Comparison of ENCODE assay signal across 8 cellular contexts in genomic region chr17:8124350-8125195, GRCh38. TPM values are rescaled to one million over a fixed set of nuclear protein-coding genes. Genes with fewer than 3 reads are reported as not detected.
DNase-seq lines count a peak whose midpoint lies in the region; ATAC-seq lines count a peak whose summit lies in the region.

No MANE protein-coding gene starts in this region.

- H3K4me3 Mint-ChIP-seq in CD4-positive, alpha-beta memory T cell: peak overlapping the region; percentile 85 to 99 (median 92)
- H3K4me3 Mint-ChIP-seq in stimulated activated naive CD8-positive, alpha-beta T cell treated with anti-CD3 and anti-CD28 coated beads, Interleukin-15, amount 100 ng/mL, for 72 hours: peak overlapping the region; percentile 91

- peak overlapping the region; percentile 69 to 100 (median 89) for H3K27ac Mint-ChIP-seq in CD4-positive, alpha-beta memory T cell
- peak overlapping the region; percentile 85 to 100 for H3K27ac Mint-ChIP-seq in stimulated activated naive CD8-positive, alpha-beta T cell treated with anti-CD3 and anti-CD28 coated beads, Interleukin-15, amount 100 ng/mL, for 72 hours

- H3K9ac ChIP-seq in iPS-15b (ENCODE audit: low read depth, low read length): no peak overlapping the region

- peaks cover 48 to 70% (median 58%) of the 10 kb centered on the region in 4 donors for H3K4me1 Mint-ChIP-seq in CD4-positive, alpha-beta memory T cell
- H3K4me1 Mint-ChIP-seq in stimulated activated naive CD8-positive, alpha-beta T cell treated with anti-CD3 and anti-CD28 coated beads, Interleukin-15, amount 100 ng/mL, for 72 hours: peaks cover 71% of the 10 kb centered on the region

- DNase-seq in CD4-positive, alpha-beta memory T cell: peak in 4 of 5 donors; percentile 21 to 27 (median 23)
- DNase-seq in KG1 (lab: John Stamatoyannopoulos, UW) (peak; percentile 3), OCI-M2 (lab: John Stamatoyannopoulos, UW; ENCODE audit: unreplicated experiment) (no peak), NCI-H510A treated with DMSO at 0.1 percent for 48 hours (lab: John Stamatoyannopoulos, UW) (no peak)
- DNase-seq in activated T-cell treated with anti-CD3 and anti-CD28 coated beads, Interleukin-2, amount 50 U/mL, for 48 hours: peak; percentile 58 to 60
- DNase-seq in stimulated activated naive CD8-positive, alpha-beta T cell treated with anti-CD3 and anti-CD28 coated beads, Interleukin-15, amount 100 ng/mL, for 72 hours: peak; percentile 40 to 50

- intact Hi-C loops in CD4-positive, alpha-beta memory T cell (cut with micrococcal nuclease): loop anchor here (1.0 kb wide), 1 partner anchor 14 kb away; no protein-coding TSS in a partner anchor

- peaks cover 69% of the 10 kb centered on the region for H3K4me1 ChIP-seq in CD4-positive, alpha-beta memory T cell (ENCODE audit: insufficient read depth, low read length)
- peaks cover 11% of the 10 kb centered on the region for H3K4me1 ChIP-seq in iPS-15b (ENCODE audit: control insufficient read depth, insufficient read depth, low read length)

- ATAC-seq in stimulated activated naive CD8-positive, alpha-beta T cell treated with anti-CD3 and anti-CD28 coated beads, Interleukin-15, amount 100 ng/mL, for 72 hours: no peak
- no peak for ATAC-seq in GM18858 (IDR thresholded peaks at IDR 0.05; ENCODE audit: unreplicated experiment)

- peaks cover 0 to 35% of the 10 kb centered on the region in 2 donors for H3K36me3 Mint-ChIP-seq in CD4-positive, alpha-beta memory T cell

- H3K36me3 ChIP-seq in CD4-positive, alpha-beta memory T cell (ENCODE audit: insufficient read depth, low read length): no peaks in the 10 kb centered on the region
- no peaks in the 10 kb centered on the region for H3K36me3 ChIP-seq in iPS-15b (ENCODE audit: control insufficient read depth, insufficient read depth, low read length)

- H3K27ac ChIP-seq in CD4-positive, alpha-beta memory T cell (ENCODE audit: low read depth, low read length): no peak overlapping the region

- CTCF ChIA-PET in CD4-positive, alpha-beta memory T cell (lab: Charles Lee; ENCODE audit: partially characterized antibody): interaction anchor here (0.6 to 2.8 kb wide), 6 partner anchors 14 to 1077 kb away, joined by 3 to 21 read pairs (median 4); no protein-coding TSS in a partner anchor

- peaks cover 20% of the 10 kb centered on the region for H3K27me3 ChIP-seq in CD4-positive, alpha-beta memory T cell (ENCODE audit: insufficient read depth, low read length)
- peaks cover 60% of the 10 kb centered on the region for H3K27me3 ChIP-seq in iPS-15b (ENCODE audit: control insufficient read depth, insufficient read depth, low read length)

- peaks cover 12 to 35% of the 10 kb centered on the region in 2 donors for H3K27me3 Mint-ChIP-seq in CD4-positive, alpha-beta memory T cell
- peaks cover 37% of the 10 kb centered on the region for H3K27me3 Mint-ChIP-seq in stimulated activated naive CD8-positive, alpha-beta T cell treated with anti-CD3 and anti-CD28 coated beads, Interleukin-15, amount 100 ng/mL, for 72 hours

- peaks cover 0 to 25% (median 0%) of the 10 kb centered on the region in 8 donors for H3K9me3 Mint-ChIP-seq in CD4-positive, alpha-beta memory T cell
- no peaks in the 10 kb centered on the region for H3K9me3 Mint-ChIP-seq in stimulated activated naive CD8-positive, alpha-beta T cell treated with anti-CD3 and anti-CD28 coated beads, Interleukin-15, amount 100 ng/mL, for 72 hours

- H3K4me3 ChIP-seq in CD4-positive, alpha-beta memory T cell (ENCODE audit: low read length in 2 of 2): peak overlapping the region; percentile 49 to 68
- H3K4me3 ChIP-seq in iPS-15b (ENCODE audit: low read depth, low read length): peak overlapping the region; percentile 100

- POLR2A ChIA-PET in CD4-positive, alpha-beta memory T cell (lab: Charles Lee; ENCODE audit: partially characterized antibody): interaction anchor here (0.8 to 9.5 kb wide), 18 partner anchors 14 to 438 kb away, joined by 3 to 152 read pairs (median 4); partner anchors contain the start of genes BORCS6, CTC1, RNF227 and SLC25A35

- H3K9me3 ChIP-seq in CD4-positive, alpha-beta memory T cell (ENCODE audit: control insufficient read depth in 1 of 2, low read length in 2 of 2): no peaks in the 10 kb centered on the region
- no peaks in the 10 kb centered on the region for H3K9me3 ChIP-seq in iPS-15b (ENCODE audit: control insufficient read depth, insufficient read depth, low read length)

RNA-seq across cellular contexts. Expression of gene HES7, which starts 0.7 kb away (rescaled TPM):
- total RNA-seq in CD4-positive, alpha-beta memory T cell: not detected
- not detected for polyA plus RNA-seq in CD4-positive, alpha-beta memory T cell

RNA-seq across cellular contexts. Expression of gene ALOXE3, which starts 6.3 kb away (rescaled TPM):
- total RNA-seq in CD4-positive, alpha-beta memory T cell: under 1 TPM; 0.32 to 0.33 TPM
- under 1 TPM in 1 of 2 donors, not detected in 1; 0.20 TPM for polyA plus RNA-seq in CD4-positive, alpha-beta memory T cell

RNA-seq across cellular contexts. Expression of gene PER1, which starts 27.6 kb away (rescaled TPM):
- 10 to 100 TPM; 78.9 to 79.4 TPM for total RNA-seq in CD4-positive, alpha-beta memory T cell
- 10 to 100 TPM in 1 of 2 donors, 1 to 10 TPM in 1; 3.7 to 18.6 TPM for polyA plus RNA-seq in CD4-positive, alpha-beta memory T cell

RNA-seq across cellular contexts. Expression of gene ALOX12B, which starts 37.1 kb away (rescaled TPM):
- under 1 TPM in 1 of 2 experiments, not detected in 1; 0.44 TPM for total RNA-seq in CD4-positive, alpha-beta memory T cell
- under 1 TPM in 1 of 2 donors, not detected in 1; 0.79 TPM for polyA plus RNA-seq in CD4-positive, alpha-beta memory T cell

RNA-seq across cellular contexts. Expression of gene VAMP2, which starts 38.2 kb away (rescaled TPM):
- total RNA-seq in CD4-positive, alpha-beta memory T cell: 100 to 1,000 TPM; 190 to 203 TPM
- 100 to 1,000 TPM in 1 of 2 donors, 10 to 100 TPM in 1; 41.6 to 106 TPM for polyA plus RNA-seq in CD4-positive, alpha-beta memory T cell

Comparison
In these comparisons a context has a peak if more than half of its experiments do, and no peak if none do; other contexts are left out.
1. DNase-seq: peak in CD4-positive, alpha-beta memory T cell (4 of 5), KG1 (single experiment), activated T-cell treated with anti-CD3 and anti-CD28 coated beads, Interleukin-2, amount 50 U/mL, for 48 hours (2 of 2) and stimulated activated naive CD8-positive, alpha-beta T cell treated with anti-CD3 and anti-CD28 coated beads, Interleukin-15, amount 100 ng/mL, for 72 hours (2 of 2); none in OCI-M2 (single experiment) and NCI-H510A treated with DMSO at 0.1 percent for 48 hours (single experiment).